In genomic region chr17:45403906-45404490, GRCh38 we compare ENCODE assay signal across 15 cellular contexts. TPM values are rescaled to one million over a fixed set of nuclear protein-coding genes. Genes with fewer than 3 reads are reported as not detected.
DNase-seq lines count a peak whose midpoint lies in the region; ATAC-seq and TF ChIP-seq lines count a peak whose summit lies in the region.
"Had no signal": no experiment of that assay in that cellular context is flagged by ENCODE, and none has a peak within 500 bp of the region (broad histone marks: within the 10 kb centered on the region; RNA-seq: fewer than 3 reads in every experiment).

No MANE protein-coding gene starts in this region.

- H4K20me1 ChIP-seq in H9 (ENCODE audit: control insufficient read depth, insufficient read depth, insufficient read length), result peaks cover 3% of the 10 kb centered on the region
- H4K20me1 ChIP-seq in mammary epithelial cell (ENCODE audit: insufficient read depth, low read length), result no peaks in the 10 kb centered on the region

- H3K4me3 Mint-ChIP-seq in CD8-positive, alpha-beta T cell, result no peak overlapping the region
- no peak overlapping the region for H3K4me3 Mint-ChIP-seq in H9
- H3K4me3 Mint-ChIP-seq in endodermal cell, result no peak overlapping the region

- H3K4me1 ChIP-seq in CD8-positive, alpha-beta T cell (ENCODE audit: insufficient read depth, low read length), result peaks cover 22% of the 10 kb centered on the region
- H3K4me1 ChIP-seq in H9 (ENCODE audit: insufficient read depth, low read length) (peaks cover 3% of the 10 kb centered on the region; the same call in 1 of the 2 replicates), endodermal cell (ENCODE audit: control insufficient read depth, insufficient read depth, low read length) (peaks cover 13% of the 10 kb centered on the region), neutrophil (ENCODE audit: control insufficient read depth in 1 of 2, insufficient read depth in 1 of 2, low read depth in 1 of 2, low read length in 1 of 2) (peaks cover 32 to 35% of the 10 kb centered on the region in 2 experiments), SJCRH30 (no peaks in the 10 kb centered on the region), mammary epithelial cell (ENCODE audit: insufficient read depth, low read length) (no peaks in the 10 kb centered on the region)

- H4K91ac ChIP-seq in H9 (ENCODE audit: insufficient read length, low read depth, low read length), result no peak overlapping the region

- H2BK12ac ChIP-seq in H9 (ENCODE audit: insufficient read length, low read depth, low read length), result no peak overlapping the region

- H3K56ac ChIP-seq in H9 (ENCODE audit: insufficient read length, low read depth, low read length), result no peak overlapping the region

- H2BK120ac ChIP-seq in H9 (ENCODE audit: low read depth, low read length, poor library complexity, severe bottlenecking), result no peak overlapping the region

- H3K36me3 Mint-ChIP-seq in CD8-positive, alpha-beta T cell, result peaks cover 78% of the 10 kb centered on the region
- peaks cover 0 to 8% (median 5%) of the 10 kb centered on the region in 3 experiments; a peak in 1 of 7 replicates for H3K36me3 Mint-ChIP-seq in H9 (ENCODE audit: insufficient read depth in 1 of 3, low read depth in 3 of 3)
- peaks cover 12% of the 10 kb centered on the region for H3K36me3 Mint-ChIP-seq in endodermal cell (ENCODE audit: low read depth)

- no peaks in the 10 kb centered on the region for H3K79me2 ChIP-seq in H9 (ENCODE audit: insufficient read depth, low read length)
- no peaks in the 10 kb centered on the region for H3K79me2 ChIP-seq in mammary epithelial cell (ENCODE audit: insufficient read depth, low read length)

- peaks cover 6% of the 10 kb centered on the region for H3K23me2 ChIP-seq in H9 (ENCODE audit: insufficient read length, low read depth, low read length, poor library complexity, severe bottlenecking)

- dilution Hi-C loops in mammary epithelial cell (cut with HindIII; ENCODE audit: low sequenced_read_pairs), result no loop called here

- no peak overlapping the region for H4K5ac ChIP-seq in H9 (ENCODE audit: insufficient read length, low read depth, low read length)

- H3K27me3 ChIP-seq in CD8-positive, alpha-beta T cell (ENCODE audit: insufficient read depth, low read length), result no peaks in the 10 kb centered on the region
- H3K27me3 ChIP-seq in H9 (ENCODE audit: insufficient read depth, low read length) (no peaks in the 10 kb centered on the region), endodermal cell (ENCODE audit: control insufficient read depth, insufficient read depth, low read length, poor library complexity, severe bottlenecking) (no peaks in the 10 kb centered on the region), neutrophil (no peaks in the 10 kb centered on the region), SJCRH30 (no peaks in the 10 kb centered on the region), mammary epithelial cell (ENCODE audit: insufficient read depth, low read length) (no peaks in the 10 kb centered on the region)
- H3K27me3 ChIP-seq: BLaER1 had no signal

- no peak overlapping the region for H3K9ac ChIP-seq in H9 (ENCODE audit: extremely low read depth, insufficient read length, low read length)
- no peak overlapping the region for H3K9ac ChIP-seq in endodermal cell (ENCODE audit: extremely low read depth, low read length, poor library complexity, severe bottlenecking)
- H3K9ac ChIP-seq in mammary epithelial cell (ENCODE audit: insufficient read depth, low read length), result no peak overlapping the region
- H3K9ac ChIP-seq: BLaER1 had no signal

- H3K27ac ChIP-seq in CD8-positive, alpha-beta T cell (ENCODE audit: low read depth, low read length), result no peak overlapping the region
- no peak overlapping the region for H3K27ac ChIP-seq in H9 (ENCODE audit: insufficient read length, low read depth, low read length)
- H3K27ac ChIP-seq in endodermal cell (ENCODE audit: low read depth, low read length), result no peak overlapping the region
- H3K27ac ChIP-seq in neutrophil, result peak overlapping the region; percentile 15
- no peak overlapping the region for H3K27ac ChIP-seq in SJCRH30
- no peak overlapping the region for H3K27ac ChIP-seq in mammary epithelial cell (ENCODE audit: insufficient read depth, low read depth, low read length)
- H3K27ac ChIP-seq: BLaER1, PC-9, SK-N-MC had no signal

- H3K14ac ChIP-seq in H9 (ENCODE audit: insufficient read depth, low read length), result no peak overlapping the region

- H2BK20ac ChIP-seq in H9 (ENCODE audit: low read depth, low read length, poor library complexity, severe bottlenecking), result no peak overlapping the region

- no peak overlapping the region for H3K4me2 ChIP-seq in H9 (ENCODE audit: insufficient read depth, insufficient read length, low read length)
- no peak overlapping the region for H3K4me2 ChIP-seq in mammary epithelial cell (ENCODE audit: insufficient read depth, low read depth, low read length)
- H3K4me2 ChIP-seq: BLaER1, PC-9 had no signal

- BruUV-seq in mammary epithelial cell (replicated peaks; lab: Mats Ljungman, UMichigan), result no TSS peak

- WGBS in H9 (ENCODE audit: extremely low coverage, insufficient read length, low lambda C conversion rate), result no CpG with 5 or more reads among the region's 10 CpGs
- 94 to 95% methylated on average over 8 to 10 of the region's 10 CpGs for WGBS in endodermal cell (ENCODE audit: insufficient coverage in 1 of 2, insufficient read length in 1 of 2), 2 experiments
- WGBS in mammary epithelial cell (ENCODE audit: low coverage, missing lambda C conversion rate), result 98% methylated on average over 5 of the region's 10 CpGs

- peaks cover 47% of the 10 kb centered on the region for H3K36me3 ChIP-seq in CD8-positive, alpha-beta T cell (ENCODE audit: insufficient read depth, low read length)
- no peaks in the 10 kb centered on the region for H3K36me3 ChIP-seq in endodermal cell (ENCODE audit: control insufficient read depth, insufficient read depth, low read length)
- H3K36me3 ChIP-seq in neutrophil, result peaks cover 79% of the 10 kb centered on the region
- no peaks in the 10 kb centered on the region for H3K36me3 ChIP-seq in SJCRH30
- H3K36me3 ChIP-seq in mammary epithelial cell (ENCODE audit: insufficient read depth, low read length), result peaks cover 8% of the 10 kb centered on the region

- H3K18ac ChIP-seq in H9 (ENCODE audit: insufficient read length, low read depth, low read length), result no peak overlapping the region

- no peak overlapping the region for H3T11ph ChIP-seq in H9 (ENCODE audit: low read length)

- no peak overlapping the region for H4K8ac ChIP-seq in H9 (replicated peaks; ENCODE audit: insufficient read length, low read depth, low read length)

- no peaks in the 10 kb centered on the region for H3K9me3 Mint-ChIP-seq in CD8-positive, alpha-beta T cell
- H3K9me3 Mint-ChIP-seq in H9, result no peaks in the 10 kb centered on the region
- no peaks in the 10 kb centered on the region for H3K9me3 Mint-ChIP-seq in endodermal cell

- no peak for DNase-seq in CD8-positive, alpha-beta T cell
- peak; percentile 56 for DNase-seq in H9
- DNase-seq in endodermal cell, result peak; percentile 59
- DNase-seq in AG08395 (ENCODE audit: low spot score), result no peak
- DNase-seq in SJCRH30, result no peak
- no peak for DNase-seq in mammary epithelial cell
- DNase-seq: NCI-H1436 treated with DMSO at 0.1 percent for 48 hours; NCI-H2081; NCI-H524; NK-92 treated with Interleukin-12 subunit alpha and Interleukin-12 subunit beta, amount 100 ng/mL, for 24 hours; PC-9 had no signal

- no peak for TF ChIP-seq CTCF in CD8-positive, alpha-beta T cell (IDR thresholded peaks at IDR 0.05)
- no peak for TF ChIP-seq CTCF in H9 (conservative IDR thresholded peaks at IDR 0.05)
- no peak for TF ChIP-seq CTCF in endodermal cell (conservative IDR thresholded peaks at IDR 0.05)
- no peak for TF ChIP-seq CTCF in neutrophil (IDR thresholded peaks at IDR 0.05)
- TF ChIP-seq CTCF in mammary epithelial cell (conservative IDR thresholded peaks at IDR 0.05 in 1 of 2, IDR thresholded peaks at IDR 0.05 in 1 of 2; ENCODE audit: extremely low read depth in 1 of 2, insufficient read depth in 1 of 2, low read depth in 1 of 2, low read length in 2 of 2), result no peak

- H3K4ac ChIP-seq in H9 (ENCODE audit: low read depth, low read length), result no peak overlapping the region

- no peak overlapping the region for H2AK5ac ChIP-seq in H9 (ENCODE audit: insufficient read length, low read length)

- ATAC-seq in CD8-positive, alpha-beta T cell, result no peak

- peaks cover 21% of the 10 kb centered on the region for H3K4me1 Mint-ChIP-seq in CD8-positive, alpha-beta T cell (ENCODE audit: low read depth)
- peaks cover 21 to 24% of the 10 kb centered on the region in 2 experiments for H3K4me1 Mint-ChIP-seq in H9
- peaks cover 19% of the 10 kb centered on the region for H3K4me1 Mint-ChIP-seq in endodermal cell

- H3K23ac ChIP-seq in H9 (ENCODE audit: insufficient read length, low read depth, low read length), result no peak overlapping the region

- peak overlapping the region; percentile 57 for H3K27ac Mint-ChIP-seq in CD8-positive, alpha-beta T cell
- no peak overlapping the region for H3K27ac Mint-ChIP-seq in H9
- H3K27ac Mint-ChIP-seq in endodermal cell, result no peak overlapping the region

- H3K27me3 Mint-ChIP-seq in CD8-positive, alpha-beta T cell (ENCODE audit: low read depth), result no peaks in the 10 kb centered on the region
- H3K27me3 Mint-ChIP-seq in H9 (ENCODE audit: low read depth) (peaks cover 3% of the 10 kb centered on the region), endodermal cell (ENCODE audit: insufficient read depth) (peaks cover 2% of the 10 kb centered on the region)

- POLR2A ChIA-PET in CD8-positive, alpha-beta T cell (lab: Charles Lee), result no interaction called here

- H2BK5ac ChIP-seq in H9 (ENCODE audit: insufficient read length, low read length), result no peak overlapping the region

- no peak overlapping the region for H2BK15ac ChIP-seq in H9 (ENCODE audit: low read depth, low read length)

- no peak overlapping the region for H3K4me3 ChIP-seq in CD8-positive, alpha-beta T cell (ENCODE audit: low read depth, low read length)
- H3K4me3 ChIP-seq in endodermal cell (ENCODE audit: low read length) (no peak overlapping the region), neutrophil (ENCODE audit: low read depth in 1 of 2, low read length in 1 of 2) (no peak overlapping the region), SJCRH30 (no peak overlapping the region), mammary epithelial cell (replicated peaks in 1 of 3; ENCODE audit: insufficient read depth in 1 of 3, low read depth in 2 of 3, low read length in 3 of 3) (no peak overlapping the region)
- H3K4me3 ChIP-seq: BLaER1, K562, PC-9, SK-N-MC had no signal

- no peaks in the 10 kb centered on the region for H3K9me3 ChIP-seq in CD8-positive, alpha-beta T cell (ENCODE audit: low read length)
- H3K9me3 ChIP-seq in H9 (ENCODE audit: control insufficient read depth, low read depth, low read length) (no peaks in the 10 kb centered on the region), endodermal cell (ENCODE audit: control insufficient read depth, low read length) (no peaks in the 10 kb centered on the region), neutrophil (no peaks in the 10 kb centered on the region), SJCRH30 (replicated peaks) (no peaks in the 10 kb centered on the region), mammary epithelial cell (replicated peaks; ENCODE audit: insufficient read depth, low read length) (no peaks in the 10 kb centered on the region)
- H3K9me3 ChIP-seq: BLaER1 had no signal

- CTCF ChIA-PET in CD8-positive, alpha-beta T cell (lab: Charles Lee), result interaction anchor here (0.8 to 1.7 kb wide), 3 partner anchors 9 to 186 kb away, joined by 3 to 4 read pairs (median 3); no protein-coding TSS in a partner anchor
- CTCF ChIA-PET in mammary epithelial cell (lab: Charles Lee; ENCODE audit: low non-redundant PET), result no interaction called here

- intact Hi-C loops in CD8-positive, alpha-beta T cell (cut with DNase I, micrococcal nuclease), result no loop called here
- intact Hi-C loops in mammary epithelial cell (cut with micrococcal nuclease), result no loop called here

- H3K79me1 ChIP-seq in H9 (ENCODE audit: insufficient read depth, low read depth, low read length, poor library complexity, severe bottlenecking), result no peaks in the 10 kb centered on the region

- in situ Hi-C loops in mammary epithelial cell (cut with MboI; ENCODE audit: low sequenced_read_pairs in 2 of 2), result no loop called here

- no peak overlapping the region for H2AFZ ChIP-seq in H9 (ENCODE audit: low read length)
- no peak overlapping the region for H2AFZ ChIP-seq in mammary epithelial cell (ENCODE audit: low read depth, low read length)
- H2AFZ ChIP-seq: PC-9 had no signal

RNA-seq across cellular contexts. Expression of gene ARHGAP27, which starts 28.7 kb away (rescaled TPM):
- 10 to 100 TPM; 31.3 to 37.6 TPM for total RNA-seq in CD8-positive, alpha-beta T cell
- 9.9 and 11.4 TPM in 2 replicates for total RNA-seq in H9 (2021)
- 10 to 100 TPM; 16.4 to 20.6 TPM for total RNA-seq in endodermal cell
- polyA plus RNA-seq in endodermal cell (2013, experiment 1 of 2), result 2.5 TPM
- polyA plus RNA-seq in endodermal cell (2013, experiment 2 of 2), result 3.8 TPM
- total RNA-seq in SJCRH30 (2014; rRNA removed; shearing (Covaris generic)), result 1.2 and 2.2 TPM in 2 replicates
- total RNA-seq in mammary epithelial cell, result 10 to 100 TPM; 24.8 to 31.3 TPM
- 18.5 TPM for polyA plus RNA-seq in mammary epithelial cell
- polyA minus RNA-seq in mammary epithelial cell, result 11.2 TPM

Comparison
In these comparisons a context has a peak if more than half of its experiments do, and no peak if none do; other contexts are left out.
1. DNase-seq: peak in H9 (single experiment) and endodermal cell (single experiment); none in CD8-positive, alpha-beta T cell (0 of 7), AG08395 (single experiment), SJCRH30 (0 of 2) and mammary epithelial cell (single experiment).